Comparison of ENCODE assay signal across 20 cellular contexts in the genomic region with DNA sequence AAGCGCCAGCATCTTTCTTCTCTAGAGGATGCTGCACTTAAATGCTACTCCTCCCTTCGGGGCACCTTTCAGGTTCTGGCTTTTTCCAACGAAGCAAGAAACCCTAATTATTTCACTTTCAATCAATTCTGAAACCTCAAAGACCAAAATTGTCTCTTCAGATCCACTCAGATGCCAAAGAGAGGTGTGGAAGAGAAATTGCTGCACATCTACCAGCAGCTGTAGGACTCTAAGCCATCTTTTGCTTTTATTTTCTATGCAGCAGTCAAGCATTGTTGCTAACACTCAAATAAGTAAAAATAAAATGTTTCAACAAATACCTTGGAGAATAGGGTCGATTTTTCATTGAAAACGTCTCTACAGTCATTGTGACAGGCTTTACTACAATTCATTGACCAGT.
A peak's percentile ranks its signal among the peaks of the same experiment; 100 is the strongest.
DNase-seq lines count a peak whose midpoint lies in the region; ATAC-seq, FAIRE-seq and TF ChIP-seq lines count a peak whose summit lies in the region.
"Had no signal": no experiment of that assay in that cellular context is flagged by ENCODE, and none has a peak within 500 bp of the region (broad histone marks: within the 10 kb centered on the region; RNA-seq: fewer than 3 reads in every experiment).

No MANE protein-coding gene starts in this region.

- no peaks in the 10 kb centered on the region for H3K9me3 ChIP-seq in GM12878 (replicated peaks; ENCODE audit: control insufficient read depth, insufficient read depth, low read length)
- H3K9me3 ChIP-seq in neural progenitor cell (ENCODE audit: low read depth): no peaks in the 10 kb centered on the region
- no peaks in the 10 kb centered on the region for H3K9me3 ChIP-seq in spleen
- no peaks in the 10 kb centered on the region for H3K9me3 ChIP-seq in A673 (ENCODE audit: low read depth, low read length, poor library complexity, severe bottlenecking)
- H3K9me3 ChIP-seq: gastrocnemius medialis, pancreas, vagina had no signal

- H3K27ac Mint-ChIP-seq in HFFc6 (peak overlapping the region; percentile 17; the same call in 1 of the 2 replicates), neural progenitor cell (no peak overlapping the region)
- H3K27ac Mint-ChIP-seq: activated CD8-positive, alpha-beta T cell treated with anti-CD3 and anti-CD28 coated beads, Interleukin-2, amount 10 ng/mL, durations not matched to agents 7 days and 5 days; activated naive CD4-positive, alpha-beta T cell treated with anti-CD3 and anti-CD28 coated beads, Interleukin-2, amount 50 U/mL, for 72 hours; WTC11 had no signal

- no peaks in the 10 kb centered on the region; the same call in 1 of the 2 replicates for H3K27me3 Mint-ChIP-seq in HFFc6 (ENCODE audit: insufficient read depth)
- H3K27me3 Mint-ChIP-seq in neural progenitor cell (ENCODE audit: insufficient read depth, low read depth): peaks cover 2% of the 10 kb centered on the region

- POLR2A ChIA-PET in GM12878 (lab: Charles Lee) (interaction anchor here (1.0 kb wide), 1 partner anchor 8 kb away, joined by 3 read pairs; no protein-coding TSS in a partner anchor), A673 (lab: Charles Lee; ENCODE audit: low non-redundant PET) (no interaction called here)

- H3K9me3 Mint-ChIP-seq in HFFc6: no peaks in the 10 kb centered on the region
- no peaks in the 10 kb centered on the region for H3K9me3 Mint-ChIP-seq in neural progenitor cell
- H3K9me3 Mint-ChIP-seq: activated naive CD4-positive, alpha-beta T cell treated with anti-CD3 and anti-CD28 coated beads, Interleukin-2, amount 50 U/mL, for 72 hours; WTC11 had no signal

- no peaks in the 10 kb centered on the region for H3F3A ChIP-seq in neural progenitor cell (ENCODE audit: low read depth)

- in situ Hi-C loops in GM12878 (cut with MboI): no loop called here

- no peaks in the 10 kb centered on the region for H3K4me1 ChIP-seq in GM12878 (ENCODE audit: control insufficient read depth, insufficient read depth, low read length)
- H3K4me1 ChIP-seq in neural progenitor cell: peaks cover 8% of the 10 kb centered on the region
- no peaks in the 10 kb centered on the region for H3K4me1 ChIP-seq in spleen
- H3K4me1 ChIP-seq in A673 (ENCODE audit: insufficient read depth, low read length, poor library complexity, severe bottlenecking): no peaks in the 10 kb centered on the region
- H3K4me1 ChIP-seq: gastrocnemius medialis, pancreas, vagina had no signal

- WGBS in GM12878 (ENCODE audit: insufficient coverage, insufficient replicate concordance, low lambda C conversion rate, missing lambda C conversion rate): 17% methylated on average over 5 of the region's 5 CpGs
- WGBS in spleen, 5 donors: 65 to 79% (median 74%) methylated on average over 5 of the region's 5 CpGs

- ATAC-seq in GM12878: peak; percentile 82
- ATAC-seq: activated CD8-positive, alpha-beta T cell treated with anti-CD3 and anti-CD28 coated beads, Interleukin-2, amount 10 ng/mL, durations not matched to agents 7 days and 5 days; activated naive CD4-positive, alpha-beta T cell treated with anti-CD3 and anti-CD28 coated beads, Interleukin-2, amount 50 U/mL, for 72 hours; gastrocnemius medialis; pancreas; WTC11 had no signal

- RAD21 ChIA-PET in GM12878 (lab: Charles Lee; ENCODE audit: unreplicated experiment): interaction anchor here (0.6 kb wide), 1 partner anchor 12 kb away, joined by 3 read pairs; no protein-coding TSS in a partner anchor

- no peak for TF ChIP-seq RAD21 in GM12878 (IDR thresholded peaks at IDR 0.05; ENCODE audit: insufficient read depth, low read depth, low read length)

- no peak for FAIRE-seq in GM12878 (lab: Jason Lieb, UNC)
- FAIRE-seq: endometrium, pancreas had no signal

- CTCF ChIA-PET in GM12878 (lab: Yijun Ruan, JAX) (interaction anchor here (0.6 kb wide), 1 partner anchor 1097 kb away, joined by 3 read pairs; no protein-coding TSS in a partner anchor), A673 (lab: Charles Lee) (no interaction called here)

- no peaks in the 10 kb centered on the region for H3K36me3 ChIP-seq in GM12878 (ENCODE audit: control insufficient read depth in 2 of 2, insufficient read depth in 2 of 2, low read length in 1 of 2)
- H3K36me3 ChIP-seq in neural progenitor cell: no peaks in the 10 kb centered on the region
- H3K36me3 ChIP-seq in spleen: no peaks in the 10 kb centered on the region
- no peaks in the 10 kb centered on the region for H3K36me3 ChIP-seq in A673 (ENCODE audit: insufficient read depth, low read length, poor library complexity, severe bottlenecking)
- H3K36me3 ChIP-seq: gastrocnemius medialis, pancreas, vagina had no signal

- peaks cover 11% of the 10 kb centered on the region for H3K4me1 Mint-ChIP-seq in HFFc6 (ENCODE audit: low read depth)
- peaks cover 5% of the 10 kb centered on the region for H3K4me1 Mint-ChIP-seq in neural progenitor cell
- H3K4me1 Mint-ChIP-seq: WTC11 had no signal

- peak; percentile 7 for DNase-seq in DMS79 (lab: John Stamatoyannopoulos, UW)
- DNase-seq in HFFc6: no peak
- DNase-seq in GM12878 (ENCODE audit: low read depth, low spot score): no peak
- DNase-seq in neural progenitor cell (ENCODE audit: low spot score): no peak
- DNase-seq in MV-4-11 (lab: John Stamatoyannopoulos, UW): no peak
- no peak for DNase-seq in spleen
- no peak for DNase-seq in A673 (ENCODE audit: low spot score)
- no peak for DNase-seq in NCI-H2029 (lab: John Stamatoyannopoulos, UW)
- DNase-seq: activated CD8-positive, alpha-beta T cell treated with anti-CD3 and anti-CD28 coated beads, Interleukin-2, amount 10 ng/mL, durations not matched to agents 7 days and 5 days; Calu3; gastrocnemius medialis; NCI-H1930; pancreas; SHP77; stimulated activated CD4-positive, alpha-beta T cell treated with anti-CD3 and anti-CD28 coated beads, Interleukin-4, amount 100 ng/mL, for 24 hours; substantia nigra had no signal

- H3K9ac ChIP-seq in GM12878 (ENCODE audit: control insufficient read depth, insufficient read depth, low read length) (no peak overlapping the region), neural progenitor cell (no peak overlapping the region)

- TF ChIP-seq POLR2A in GM12878 (IDR thresholded peaks at IDR 0.05; ENCODE audit: low read depth, low read length) (no peak), spleen (IDR thresholded peaks at IDR 0.05) (no peak)

- no peaks in the 10 kb centered on the region for H3K27me3 ChIP-seq in GM12878 (replicated peaks in 1 of 2; ENCODE audit: control insufficient read depth in 2 of 2, insufficient read depth in 2 of 2, low read length in 1 of 2)
- no peaks in the 10 kb centered on the region for H3K27me3 ChIP-seq in neural progenitor cell
- H3K27me3 ChIP-seq in spleen (replicated peaks in 1 of 7): no peaks in the 10 kb centered on the region
- H3K27me3 ChIP-seq in A673 (replicated peaks; ENCODE audit: insufficient read depth, low read depth, low read length, poor library complexity): no peaks in the 10 kb centered on the region
- H3K27me3 ChIP-seq: gastrocnemius medialis, pancreas, vagina had no signal

- H3K4me2 ChIP-seq in GM12878 (ENCODE audit: control insufficient read depth, insufficient read depth) (peak overlapping the region; percentile 45), neural progenitor cell (no peak overlapping the region)

- TF ChIP-seq EP300 in GM12878 (IDR thresholded peaks at IDR 0.05; ENCODE audit: borderline replicate concordance in 1 of 2, control insufficient read depth in 1 of 2, low read depth in 2 of 2, low read length in 2 of 2): no peak

- intact Hi-C loops in GM12878 (cut with micrococcal nuclease; ENCODE audit: unreplicated experiment) (no loop called here), spleen (cut with DNase I; ENCODE audit: low total_unique reads) (no loop called here), A673 (cut with micrococcal nuclease; ENCODE audit: unreplicated experiment) (no loop called here)

- no peaks in the 10 kb centered on the region for H3K36me3 Mint-ChIP-seq in HFFc6 (ENCODE audit: low read depth)
- no peaks in the 10 kb centered on the region for H3K36me3 Mint-ChIP-seq in neural progenitor cell
- H3K36me3 Mint-ChIP-seq: activated naive CD4-positive, alpha-beta T cell treated with anti-CD3 and anti-CD28 coated beads, Interleukin-2, amount 50 U/mL, for 72 hours; WTC11 had no signal

- peak overlapping the region; percentile 84 for H3K4me3 Mint-ChIP-seq in HFFc6
- no peak overlapping the region for H3K4me3 Mint-ChIP-seq in neural progenitor cell
- H3K4me3 Mint-ChIP-seq: activated CD8-positive, alpha-beta T cell treated with anti-CD3 and anti-CD28 coated beads, Interleukin-2, amount 10 ng/mL, durations not matched to agents 7 days and 5 days; WTC11 had no signal

- TF ChIP-seq CTCF in HFFc6 (IDR thresholded peaks at IDR 0.05) (no peak), GM12878 (IDR thresholded peaks at IDR 0.05 in 2 of 3, conservative IDR thresholded peaks at IDR 0.05 in 1 of 3; ENCODE audit: control insufficient read depth in 2 of 3, extremely low read depth in 1 of 3, insufficient read depth in 1 of 3, low read depth in 3 of 3, low read length in 3 of 3) (no peak), neural progenitor cell (IDR thresholded peaks at IDR 0.05) (no peak), spleen (IDR thresholded peaks at IDR 0.05 in 8 of 11, conservative IDR thresholded peaks at IDR 0.05 in 3 of 11) (no peak), A673 (conservative IDR thresholded peaks at IDR 0.05; ENCODE audit: low read depth, low read length) (no peak)

- BruUV-seq in GM12878 (replicated peaks; lab: Mats Ljungman, UMichigan): no TSS peak
- no TSS peak for BruUV-seq in A673 (replicated peaks; lab: Mats Ljungman, UMichigan)

- H3K4me3 ChIP-seq in GM12878 (peak overlapping the region; percentile 54), neural progenitor cell (no peak overlapping the region), spleen (no peak overlapping the region), A673 (ENCODE audit: low read depth, low read length, poor library complexity, severe bottlenecking) (no peak overlapping the region)
- H3K4me3 ChIP-seq: gastrocnemius medialis, pancreas, vagina had no signal

- H4K20me1 ChIP-seq in GM12878 (ENCODE audit: control insufficient read depth, insufficient read depth) (no peaks in the 10 kb centered on the region), neural progenitor cell (ENCODE audit: low read depth) (no peaks in the 10 kb centered on the region)

- no peaks in the 10 kb centered on the region for H3K79me2 ChIP-seq in GM12878 (ENCODE audit: control insufficient read depth, insufficient read depth, low read length)
- no peaks in the 10 kb centered on the region for H3K79me2 ChIP-seq in neural progenitor cell (ENCODE audit: low read depth)

- SMC1A ChIA-PET in GM12878 (lab: Charles Lee; ENCODE audit: uncharacterized antibody, unreplicated experiment): interaction anchor here (1.3 kb wide), 1 partner anchor 25 kb away, joined by 3 read pairs; no protein-coding TSS in a partner anchor

- H2AFZ ChIP-seq in GM12878 (ENCODE audit: control insufficient read depth, low read depth, low read length): peak overlapping the region; percentile 74
- H2AFZ ChIP-seq in neural progenitor cell (replicated peaks): peak overlapping the region; percentile 92

- no peak overlapping the region for H3K27ac ChIP-seq in GM12878 (ENCODE audit: control insufficient read depth, insufficient read depth)
- no peak overlapping the region for H3K27ac ChIP-seq in neural progenitor cell
- H3K27ac ChIP-seq in spleen: no peak overlapping the region
- H3K27ac ChIP-seq in A673 (ENCODE audit: low read depth, low read length, poor library complexity, severe bottlenecking): no peak overlapping the region
- H3K27ac ChIP-seq: gastrocnemius medialis, pancreas, vagina had no signal

TF ChIP-seq in GM12878, 131 proteins besides CTCF, POLR2A, EP300 and RAD21 (continues in another document):
- TF ChIP-seq SP1 (IDR thresholded peaks at IDR 0.05; ENCODE audit: low read depth, low read length): no peak
